ENCODE assay signal across 10 cellular contexts in the genomic region with DNA sequence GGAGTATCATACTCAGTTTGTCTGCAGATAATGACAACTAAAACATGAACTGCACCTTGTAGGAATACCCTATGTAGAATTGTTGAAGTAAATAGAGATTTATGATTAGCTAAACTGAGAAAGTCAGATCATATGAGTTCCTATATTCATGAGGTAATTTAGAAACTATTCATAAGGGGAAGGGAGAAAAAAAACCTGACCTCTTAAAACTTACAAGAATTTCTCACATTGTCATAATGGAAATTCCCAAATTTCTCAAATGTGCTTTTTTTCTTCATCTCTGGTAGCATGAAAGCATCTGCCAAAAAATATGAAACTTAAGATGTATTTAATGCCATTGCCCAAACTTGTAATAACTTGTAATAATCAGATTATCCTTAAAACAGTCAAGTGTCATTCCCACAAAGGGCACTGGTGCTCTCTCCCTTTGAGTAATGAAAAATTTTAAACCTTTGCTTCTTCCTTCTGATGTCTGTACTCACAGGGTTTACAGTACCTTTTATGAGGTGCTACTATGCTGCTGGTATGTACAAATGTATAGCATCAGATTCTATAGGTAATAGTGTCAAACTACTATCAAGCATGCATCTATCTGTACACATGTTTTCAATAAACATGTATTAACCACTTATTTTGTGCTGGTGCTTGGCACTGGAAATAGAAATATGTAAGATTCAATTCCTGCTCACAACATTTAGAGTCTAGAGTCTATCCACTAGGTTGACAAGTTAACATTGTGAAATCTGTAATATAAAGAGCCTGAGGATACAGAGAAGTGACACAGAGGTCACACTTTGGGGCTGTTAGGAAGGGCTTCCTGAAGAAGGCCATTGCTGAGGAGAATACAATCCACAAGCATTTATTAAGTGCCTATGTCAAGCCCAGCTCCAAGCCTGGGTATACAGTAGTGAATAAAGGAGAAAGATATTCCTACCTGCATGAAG. TPM values are rescaled to one million over a fixed set of nuclear protein-coding genes. Genes with fewer than 3 reads are reported as not detected.
DNase-seq lines count a peak whose midpoint lies in the region; ATAC-seq lines count a peak whose summit lies in the region.
"Had no signal": no experiment of that assay in that cellular context is flagged by ENCODE, and none has a peak within 500 bp of the region (broad histone marks: within the 10 kb centered on the region; RNA-seq: fewer than 3 reads in every experiment).

No MANE protein-coding gene starts in this region.

- in situ Hi-C loops in GM23248 (cut with MboI), result no loop called here

- peaks cover 4% of the 10 kb centered on the region for H3K36me3 Mint-ChIP-seq in activated CD4-positive, alpha-beta T cell treated with anti-CD3 and anti-CD28 coated beads, Interleukin-2, amount 10 ng/mL, durations not matched to agents 24 days and 14 days (ENCODE audit: low read depth)
- no peaks in the 10 kb centered on the region for H3K36me3 Mint-ChIP-seq in stimulated activated memory B cell treated with anti-CD40 and anti-IgM and Interleukin-4, amounts not matched to agents 10 μg/mL and 1 μg/mL and 100 μg/mL, for 72 hours

- intact Hi-C loops in activated CD4-positive, alpha-beta T cell treated with anti-CD3 and anti-CD28 coated beads, Interleukin-2, amount 10 ng/mL, durations not matched to agents 24 days and 14 days (cut with micrococcal nuclease), result loop anchor here (2.0 kb wide), 1 partner anchor 67 kb away; no protein-coding TSS in a partner anchor

- peak overlapping the region; percentile 68 for H3K27ac Mint-ChIP-seq in activated CD4-positive, alpha-beta T cell treated with anti-CD3 and anti-CD28 coated beads, Interleukin-2, amount 10 ng/mL, durations not matched to agents 24 days and 14 days
- no peak overlapping the region for H3K27ac Mint-ChIP-seq in stimulated activated memory B cell treated with anti-CD40 and anti-IgM and Interleukin-4, amounts not matched to agents 10 μg/mL and 1 μg/mL and 100 μg/mL, for 72 hours

- peaks cover 43% of the 10 kb centered on the region for H3F3A ChIP-seq in GM23248 (ENCODE audit: insufficient read depth)

- H3K9me2 ChIP-seq in GM23248 (ENCODE audit: insufficient read depth), result no peaks in the 10 kb centered on the region

- ATAC-seq in stimulated activated memory B cell treated with anti-CD40 and anti-IgM and Interleukin-4, amounts not matched to agents 10 μg/mL and 1 μg/mL and 100 μg/mL, for 72 hours, result peak; percentile 69
- no peak for ATAC-seq in HG02970 (IDR thresholded peaks at IDR 0.05; ENCODE audit: low FRiP score, unreplicated experiment)
- ATAC-seq: K562 had no signal

- no peak overlapping the region for H2AFZ ChIP-seq in GM23248

- no peak overlapping the region for H3K4me3 Mint-ChIP-seq in activated CD4-positive, alpha-beta T cell treated with anti-CD3 and anti-CD28 coated beads, Interleukin-2, amount 10 ng/mL, durations not matched to agents 24 days and 14 days
- no peak overlapping the region for H3K4me3 Mint-ChIP-seq in stimulated activated memory B cell treated with anti-CD40 and anti-IgM and Interleukin-4, amounts not matched to agents 10 μg/mL and 1 μg/mL and 100 μg/mL, for 72 hours

- no peak overlapping the region for H3K9ac ChIP-seq in GM23248

- no peaks in the 10 kb centered on the region for H4K20me1 ChIP-seq in GM23248 (ENCODE audit: insufficient read depth)

- H3K36me3 ChIP-seq in GM23248 (ENCODE audit: low read depth), result no peaks in the 10 kb centered on the region

- H3K9me3 Mint-ChIP-seq in activated CD4-positive, alpha-beta T cell treated with anti-CD3 and anti-CD28 coated beads, Interleukin-2, amount 10 ng/mL, durations not matched to agents 24 days and 14 days, result peaks cover 8% of the 10 kb centered on the region
- peaks cover 1% of the 10 kb centered on the region for H3K9me3 Mint-ChIP-seq in stimulated activated memory B cell treated with anti-CD40 and anti-IgM and Interleukin-4, amounts not matched to agents 10 μg/mL and 1 μg/mL and 100 μg/mL, for 72 hours

- H3K27me3 Mint-ChIP-seq in activated CD4-positive, alpha-beta T cell treated with anti-CD3 and anti-CD28 coated beads, Interleukin-2, amount 10 ng/mL, durations not matched to agents 24 days and 14 days, result no peaks in the 10 kb centered on the region
- H3K27me3 Mint-ChIP-seq in stimulated activated memory B cell treated with anti-CD40 and anti-IgM and Interleukin-4, amounts not matched to agents 10 μg/mL and 1 μg/mL and 100 μg/mL, for 72 hours, result no peaks in the 10 kb centered on the region

- H3K27me3 ChIP-seq in GM23248 (replicated peaks; ENCODE audit: insufficient read depth), result no peaks in the 10 kb centered on the region

- peaks cover 23% of the 10 kb centered on the region for H3K4me1 Mint-ChIP-seq in activated CD4-positive, alpha-beta T cell treated with anti-CD3 and anti-CD28 coated beads, Interleukin-2, amount 10 ng/mL, durations not matched to agents 24 days and 14 days
- peaks cover 26% of the 10 kb centered on the region for H3K4me1 Mint-ChIP-seq in stimulated activated memory B cell treated with anti-CD40 and anti-IgM and Interleukin-4, amounts not matched to agents 10 μg/mL and 1 μg/mL and 100 μg/mL, for 72 hours

- no peaks in the 10 kb centered on the region for H3K9me3 ChIP-seq in GM23248 (ENCODE audit: low read depth)

- no peaks in the 10 kb centered on the region for H3K79me2 ChIP-seq in GM23248 (ENCODE audit: insufficient read depth)

- peak overlapping the region; percentile 43 for H3K27ac ChIP-seq in GM23248

- no peak for DNase-seq in activated CD4-positive, alpha-beta T cell treated with anti-CD3 and anti-CD28 coated beads, Interleukin-2, amount 10 ng/mL, durations not matched to agents 24 days and 14 days
- DNase-seq in activated CD4-positive, alpha-beta T cell treated with anti-CD3 and anti-CD28 coated beads for 1 hour, result no peak
- DNase-seq in GM23248 (peak; percentile 54), MV-4-11 (lab: John Stamatoyannopoulos, UW) (peak; percentile 16), NCI-H69 (lab: John Stamatoyannopoulos, UW) (no peak)
- no peak for DNase-seq in stimulated activated CD4-positive, alpha-beta T cell treated with anti-CD3 and anti-CD28 coated beads, Interleukin-1b, Interleukin-23, amount 100 ng/mL, for 48 hours
- DNase-seq: ACHN had no signal

- H3K4me2 ChIP-seq in GM23248 (ENCODE audit: unreplicated experiment), result peak overlapping the region; percentile 22

- H3K4me3 ChIP-seq in GM23248, result no peak overlapping the region
- H3K4me3 ChIP-seq: K562 had no signal

- H3K4me1 ChIP-seq in GM23248 (ENCODE audit: insufficient read depth), result peaks cover 63% of the 10 kb centered on the region

RNA-seq across cellular contexts. Expression of a gene that starts 17.4 kb away (rescaled TPM):
- total RNA-seq in activated CD4-positive, alpha-beta T cell treated with anti-CD3 and anti-CD28 coated beads, Interleukin-2, amount 10 ng/mL, durations not matched to agents 24 days and 14 days, result 4.3 and 4.6 TPM in 2 replicates
- total RNA-seq in GM23248 (2014; rRNA removed; shearing (Covaris generic)), result 86.8 and 111 TPM in 2 replicates
- 99.2 and 105 TPM in 2 replicates for polyA plus RNA-seq in GM23248 (2016; fragmentation: Nextera tagmentation; extraction: Ambion mirVana)

RNA-seq across cellular contexts. Expression of a gene that starts 29.2 kb away (rescaled TPM):
- 48.2 and 57.2 TPM in 2 replicates for total RNA-seq in activated CD4-positive, alpha-beta T cell treated with anti-CD3 and anti-CD28 coated beads, Interleukin-2, amount 10 ng/mL, durations not matched to agents 24 days and 14 days
- 23.3 and 26.6 TPM in 2 replicates for total RNA-seq in GM23248 (2014; rRNA removed; shearing (Covaris generic))
- polyA plus RNA-seq in GM23248 (2016; fragmentation: Nextera tagmentation; extraction: Ambion mirVana), result 20.6 and 21.9 TPM in 2 replicates

Comparison
In these comparisons a context has a peak if more than half of its experiments do, and no peak if none do; other contexts are left out.
1. DNase-seq: peak in GM23248 (single experiment) and MV-4-11 (single experiment); none in activated CD4-positive, alpha-beta T cell treated with anti-CD3 and anti-CD28 coated beads, Interleukin-2, amount 10 ng/mL, durations not matched to agents 24 days and 14 days (single experiment), activated CD4-positive, alpha-beta T cell treated with anti-CD3 and anti-CD28 coated beads for 1 hour (single experiment), stimulated activated CD4-positive, alpha-beta T cell treated with anti-CD3 and anti-CD28 coated beads, Interleukin-1b, Interleukin-23, amount 100 ng/mL, for 48 hours (single experiment) and NCI-H69 (single experiment).
2. RNA of a gene that starts 17.4 kb away (total RNA-seq): 86.8 to 111 TPM in GM23248; 4.3 to 4.6 TPM in activated CD4-positive, alpha-beta T cell treated with anti-CD3 and anti-CD28 coated beads, Interleukin-2, amount 10 ng/mL, durations not matched to agents 24 days and 14 days; every median in the first group is over 10 times any median in the second.